Comparison of ENCODE assay signal across 1 cellular context in genomic region chr22:49664371-49664881, GRCh38.
TF ChIP-seq lines count a peak whose summit lies in the region.

No MANE protein-coding gene starts in this region.

TF ChIP-seq in SK-N-SH, 30 proteins besides CTCF, POLR2A, EP300 and RAD21 (continued from another document):
- TF ChIP-seq TAF1 (IDR thresholded peaks at IDR 0.05; ENCODE audit: borderline replicate concordance, low read depth, low read length) (no peak), SMC3 (IDR thresholded peaks at IDR 0.05; ENCODE audit: low read depth, low read length) (no peak), FOXJ3 (CRISPR knock-in tag; IDR thresholded peaks at IDR 0.05) (no peak), JUND (IDR thresholded peaks at IDR 0.05) (no peak), CHD2 (IDR thresholded peaks at IDR 0.05; ENCODE audit: low read length, partially characterized antibody) (no peak), ZBTB33 (IDR thresholded peaks at IDR 0.05; ENCODE audit: borderline replicate concordance, low read depth) (no peak), ELF1 (IDR thresholded peaks at IDR 0.05) (no peak), TEAD4 (IDR thresholded peaks at IDR 0.05; ENCODE audit: borderline replicate concordance, insufficient read depth) (no peak), MEF2A (IDR thresholded peaks at IDR 0.05; ENCODE audit: borderline replicate concordance, low read depth) (no peak), MXI1 (IDR thresholded peaks at IDR 0.05; ENCODE audit: low read depth, low read length) (no peak), POLR2AphosphoS5 (IDR thresholded peaks at IDR 0.05; ENCODE audit: low read depth, low read length) (no peak), RFX5 (IDR thresholded peaks at IDR 0.05; ENCODE audit: low read length) (no peak), REST (IDR thresholded peaks at IDR 0.05; ENCODE audit: low read depth, low read length) (no peak), NRF1 (IDR thresholded peaks at IDR 0.05; ENCODE audit: low read depth, low read length) (no peak), TCF12 (IDR thresholded peaks at IDR 0.05) (no peak), USF2 (IDR thresholded peaks at IDR 0.05; ENCODE audit: borderline replicate concordance, low read depth, low read length) (no peak)
